17 cellular contexts compared by ENCODE assay signal in genomic region chr9:76803083-76803482, GRCh38. TPM values are rescaled to one million over a fixed set of nuclear protein-coding genes. Genes with fewer than 3 reads are reported as not detected.
DNase-seq lines count a peak whose midpoint lies in the region; ATAC-seq and TF ChIP-seq lines count a peak whose summit lies in the region.
"Had no signal": no experiment of that assay in that cellular context is flagged by ENCODE, and none has a peak within 500 bp of the region (broad histone marks: within the 10 kb centered on the region; RNA-seq: fewer than 3 reads in every experiment).

No MANE protein-coding gene starts in this region.

- no peak overlapping the region for H2BK5ac ChIP-seq in mesendoderm (ENCODE audit: low read length)

- H3K4me2 ChIP-seq in mesendoderm (ENCODE audit: low read length) = no peak overlapping the region
- H3K4me2 ChIP-seq: BLaER1 had no signal

- no peak overlapping the region for H2AK5ac ChIP-seq in mesendoderm (ENCODE audit: low read length)

- 70 to 71% methylated on average over 1 of the region's 2 CpGs for WGBS in endodermal cell (ENCODE audit: insufficient coverage in 1 of 2, insufficient read length in 1 of 2), 2 experiments
- WGBS in mesendoderm (ENCODE audit: extremely low coverage, insufficient coverage, low lambda C conversion rate) = no CpG with 5 or more reads among the region's 2 CpGs

- H3K56ac ChIP-seq in mesendoderm (ENCODE audit: low read length) = no peak overlapping the region

- H3K9me3 Mint-ChIP-seq in endodermal cell = no peaks in the 10 kb centered on the region
- H3K9me3 Mint-ChIP-seq: CD4-positive, CD25-positive, alpha-beta regulatory T cell; IgD-negative memory B cell had no signal

- no peak overlapping the region for H4K5ac ChIP-seq in mesendoderm (ENCODE audit: low read length)

- no peak overlapping the region for H2BK120ac ChIP-seq in mesendoderm (ENCODE audit: low read depth, low read length)

- H3K9ac ChIP-seq in NT2/D1 (ENCODE audit: insufficient read length, low read depth) (no peak overlapping the region), endodermal cell (ENCODE audit: extremely low read depth, low read length, poor library complexity, severe bottlenecking) (peak overlapping the region; percentile 11), mesendoderm (ENCODE audit: low read length) (no peak overlapping the region)
- H3K9ac ChIP-seq: BLaER1 had no signal

- H3K9me3 ChIP-seq in NT2/D1 (ENCODE audit: insufficient read depth, low read length) (no peaks in the 10 kb centered on the region), endodermal cell (ENCODE audit: control insufficient read depth, low read length) (no peaks in the 10 kb centered on the region)
- H3K9me3 ChIP-seq: BLaER1 had no signal

- H3K36me3 ChIP-seq in NT2/D1 (ENCODE audit: insufficient read depth, insufficient read length, low read length) = no peaks in the 10 kb centered on the region
- no peaks in the 10 kb centered on the region for H3K36me3 ChIP-seq in endodermal cell (ENCODE audit: control insufficient read depth, insufficient read depth, low read length)
- no peaks in the 10 kb centered on the region for H3K36me3 ChIP-seq in mesendoderm (ENCODE audit: control insufficient read depth, insufficient read depth, low read length)
- H3K36me3 ChIP-seq: BLaER1 had no signal

- H3K4me1 Mint-ChIP-seq in endodermal cell = peaks cover 23% of the 10 kb centered on the region

- H3K36me3 Mint-ChIP-seq in endodermal cell (ENCODE audit: low read depth) = no peaks in the 10 kb centered on the region
- H3K36me3 Mint-ChIP-seq: CD4-positive, CD25-positive, alpha-beta regulatory T cell; IgD-negative memory B cell had no signal

- no peak overlapping the region for H3K4ac ChIP-seq in mesendoderm (ENCODE audit: low read depth, low read length)

- H3K23ac ChIP-seq in mesendoderm (ENCODE audit: low read length) = no peak overlapping the region

- H3K4me3 ChIP-seq in NT2/D1 (ENCODE audit: insufficient read length, low read depth) = no peak overlapping the region
- peak overlapping the region; percentile 19 for H3K4me3 ChIP-seq in endodermal cell (ENCODE audit: low read length)
- no peak overlapping the region for H3K4me3 ChIP-seq in mesendoderm (ENCODE audit: low read length)
- H3K4me3 ChIP-seq: BLaER1 had no signal

- peak overlapping the region; percentile 74 for H3K27ac Mint-ChIP-seq in endodermal cell
- H3K27ac Mint-ChIP-seq: CD4-positive, CD25-positive, alpha-beta regulatory T cell; IgD-negative memory B cell had no signal

- DNase-seq in NT2/D1 (ENCODE audit: low read depth, low spot score) = peak; percentile 5
- no peak for DNase-seq in endodermal cell
- DNase-seq in mesendoderm = peak; percentile 95
- DNase-seq in activated CD4-positive, alpha-beta T cell treated with anti-CD3 and anti-CD28 coated beads for 4 hours = no peak
- no peak for DNase-seq in GDM1 (lab: John Stamatoyannopoulos, UW)
- no peak for DNase-seq in NCI-H1436 treated with DMSO at 0.1 percent for 48 hours (lab: John Stamatoyannopoulos, UW)
- DNase-seq: 8988T; AML-193; CD4-positive, CD25-positive, alpha-beta regulatory T cell; DMS79; KG1 had no signal

- TF ChIP-seq CTCF in 22Rv1 (IDR thresholded peaks at IDR 0.05) = no peak
- TF ChIP-seq CTCF in endodermal cell (conservative IDR thresholded peaks at IDR 0.05) = no peak

- no peaks in the 10 kb centered on the region for H3K27me3 Mint-ChIP-seq in endodermal cell (ENCODE audit: insufficient read depth)
- H3K27me3 Mint-ChIP-seq: CD4-positive, CD25-positive, alpha-beta regulatory T cell had no signal

- H3K27me3 ChIP-seq in NT2/D1 (ENCODE audit: insufficient read depth, insufficient read length) = no peaks in the 10 kb centered on the region
- H3K27me3 ChIP-seq in endodermal cell (ENCODE audit: control insufficient read depth, insufficient read depth, low read length, poor library complexity, severe bottlenecking) = no peaks in the 10 kb centered on the region
- H3K27me3 ChIP-seq in mesendoderm (ENCODE audit: insufficient read depth, low read length, poor library complexity) = no peaks in the 10 kb centered on the region
- H3K27me3 ChIP-seq: BLaER1 had no signal

- H3K79me1 ChIP-seq in mesendoderm (ENCODE audit: low read length) = no peaks in the 10 kb centered on the region

- H4K8ac ChIP-seq in mesendoderm (ENCODE audit: low read depth, low read length) = no peak overlapping the region

- no peak for ATAC-seq in GM18873 (IDR thresholded peaks at IDR 0.05; ENCODE audit: low FRiP score, unreplicated experiment)
- ATAC-seq: HCT116 had no signal

- H3K27ac ChIP-seq in 22Rv1 (peak overlapping the region; percentile 88), endodermal cell (ENCODE audit: low read depth, low read length) (no peak overlapping the region), mesendoderm (ENCODE audit: low read depth, low read length) (peak overlapping the region; percentile 74)
- H3K27ac ChIP-seq: BLaER1 had no signal

- H3K18ac ChIP-seq in mesendoderm (ENCODE audit: low read length) = no peak overlapping the region

- H2BK15ac ChIP-seq in mesendoderm (replicated peaks; ENCODE audit: low read depth) = no peak overlapping the region

- H3K4me1 ChIP-seq in NT2/D1 (ENCODE audit: insufficient read depth, insufficient read length) = no peaks in the 10 kb centered on the region
- peaks cover 19% of the 10 kb centered on the region for H3K4me1 ChIP-seq in endodermal cell (ENCODE audit: control insufficient read depth, insufficient read depth, low read length)
- peaks cover 12% of the 10 kb centered on the region for H3K4me1 ChIP-seq in mesendoderm (ENCODE audit: control insufficient read depth, low read depth, low read length)

- H3K4me3 Mint-ChIP-seq in endodermal cell = no peak overlapping the region
- H3K4me3 Mint-ChIP-seq: CD4-positive, CD25-positive, alpha-beta regulatory T cell; IgD-negative memory B cell had no signal

- no peaks in the 10 kb centered on the region for H3K79me2 ChIP-seq in mesendoderm (ENCODE audit: control insufficient read depth, insufficient read depth, low read length)

RNA-seq across cellular contexts. Expression of gene PCA3, which starts 38.8 kb away (rescaled TPM):
- not detected for total RNA-seq in endodermal cell
- not detected for polyA plus RNA-seq in endodermal cell (2013, experiment 1 of 2)
- polyA plus RNA-seq in endodermal cell (2013, experiment 2 of 2) = not detected
- polyA plus RNA-seq in mesendoderm (2013, experiment 1 of 2) = not detected
- polyA plus RNA-seq in mesendoderm (2013, experiment 2 of 2) = not detected
- total RNA-seq: CD4-positive, CD25-positive, alpha-beta regulatory T cell; HT1080 had no signal
- polyA plus RNA-seq: CD4-positive, CD25-positive, alpha-beta regulatory T cell; IgD-negative memory B cell had no signal

Comparison
In these comparisons a context has a peak if more than half of its experiments do, and no peak if none do; other contexts are left out.
1. DNase-seq: peak in NT2/D1 (single experiment) and mesendoderm (single experiment); none in endodermal cell (single experiment), activated CD4-positive, alpha-beta T cell treated with anti-CD3 and anti-CD28 coated beads for 4 hours (0 of 2), GDM1 (single experiment) and NCI-H1436 treated with DMSO at 0.1 percent for 48 hours (single experiment).